15 cellular contexts compared by ENCODE assay signal in genomic region chr22:17872491-17872890, GRCh38.
DNase-seq lines count a peak whose midpoint lies in the region; ATAC-seq and TF ChIP-seq lines count a peak whose summit lies in the region.
"Had no signal": no experiment of that assay in that cellular context is flagged by ENCODE, and none has a peak within 500 bp of the region (broad histone marks: within the 10 kb centered on the region; RNA-seq: fewer than 3 reads in every experiment).

No MANE protein-coding gene starts in this region.

- H3K9me3 ChIP-seq in right atrium auricular region (no peaks in the 10 kb centered on the region), heart left ventricle (no peaks in the 10 kb centered on the region), mammary epithelial cell (replicated peaks; ENCODE audit: insufficient read depth, low read length) (no peaks in the 10 kb centered on the region)
- H3K9me3 ChIP-seq: BLaER1 had no signal

- WGBS in heart left ventricle, 4 donors = 80 to 87% (median 85%) methylated on average over 7 of the region's 7 CpGs
- WGBS in mammary epithelial cell (ENCODE audit: low coverage, missing lambda C conversion rate) = 15% methylated on average over 7 of the region's 7 CpGs

- no peak overlapping the region for H3K4me3 Mint-ChIP-seq in type B pancreatic cell
- H3K4me3 Mint-ChIP-seq: activated CD4-positive, alpha-beta memory T cell treated with anti-CD3 and anti-CD28 coated beads for 36 hours; activated T-cell treated with anti-CD3 and anti-CD28 coated beads, Interleukin-2, amount 50 U/mL, for 24 hours; immature natural killer cell; WTC11 had no signal

- CTCF ChIA-PET in mammary epithelial cell (lab: Charles Lee; ENCODE audit: low non-redundant PET) = interaction anchor here (0.5 to 0.7 kb wide), 2 partner anchors 100 to 203 kb away, joined by 3 to 6 read pairs; no protein-coding TSS in a partner anchor

- H3K27me3 ChIP-seq in right atrium auricular region (no peaks in the 10 kb centered on the region), heart left ventricle (no peaks in the 10 kb centered on the region), mammary epithelial cell (ENCODE audit: insufficient read depth, low read length) (no peaks in the 10 kb centered on the region), kidney epithelial cell (ENCODE audit: control insufficient read depth, insufficient read depth, low read length) (no peaks in the 10 kb centered on the region)
- H3K27me3 ChIP-seq: BLaER1 had no signal

- TF ChIP-seq CTCF in right atrium auricular region (IDR thresholded peaks at IDR 0.05) = no peak
- no peak for TF ChIP-seq CTCF in heart left ventricle (IDR thresholded peaks at IDR 0.05)
- no peak for TF ChIP-seq CTCF in mammary epithelial cell (conservative IDR thresholded peaks at IDR 0.05 in 1 of 2, IDR thresholded peaks at IDR 0.05 in 1 of 2; ENCODE audit: extremely low read depth in 1 of 2, insufficient read depth in 1 of 2, low read depth in 1 of 2, low read length in 2 of 2)
- TF ChIP-seq CTCF in kidney epithelial cell (IDR thresholded peaks at IDR 0.05; ENCODE audit: insufficient read depth, low read length, poor library complexity, severe bottlenecking) = no peak
- TF ChIP-seq CTCF in type B pancreatic cell (conservative IDR thresholded peaks at IDR 0.05) = no peak
- no peak for TF ChIP-seq CTCF in GM10266 (IDR thresholded peaks at IDR 0.05; ENCODE audit: control insufficient read depth, insufficient read depth, low read depth, missing control alignments)

- H3K36me3 ChIP-seq in right atrium auricular region = peaks cover 64% of the 10 kb centered on the region
- H3K36me3 ChIP-seq in heart left ventricle = peaks cover 0 to 80% (median 66%) of the 10 kb centered on the region in 9 donors
- H3K36me3 ChIP-seq in mammary epithelial cell (ENCODE audit: insufficient read depth, low read length) = peaks cover 26% of the 10 kb centered on the region
- no peaks in the 10 kb centered on the region for H3K36me3 ChIP-seq in kidney epithelial cell (ENCODE audit: control insufficient read depth, insufficient read depth, low read length)

- no peaks in the 10 kb centered on the region for H3K27me3 Mint-ChIP-seq in type B pancreatic cell
- H3K27me3 Mint-ChIP-seq: activated CD4-positive, alpha-beta memory T cell treated with anti-CD3 and anti-CD28 coated beads for 36 hours; activated T-cell treated with anti-CD3 and anti-CD28 coated beads, Interleukin-2, amount 50 U/mL, for 24 hours had no signal

- H3K4me1 ChIP-seq in right atrium auricular region (peaks cover 0 to 6% of the 10 kb centered on the region in 2 donors), heart left ventricle (peaks cover 0 to 32% (median 8%) of the 10 kb centered on the region in 12 donors), mammary epithelial cell (ENCODE audit: insufficient read depth, low read length) (peaks cover 16% of the 10 kb centered on the region)

- H2AFZ ChIP-seq in mammary epithelial cell (ENCODE audit: low read depth, low read length) = no peak overlapping the region

- peak overlapping the region; percentile 69 for H3K27ac Mint-ChIP-seq in type B pancreatic cell
- H3K27ac Mint-ChIP-seq: activated CD4-positive, alpha-beta memory T cell treated with anti-CD3 and anti-CD28 coated beads for 36 hours; activated T-cell treated with anti-CD3 and anti-CD28 coated beads, Interleukin-2, amount 50 U/mL, for 24 hours; immature natural killer cell; WTC11 had no signal

- no peak for DNase-seq in right atrium auricular region (ENCODE audit: low spot score)
- DNase-seq in heart left ventricle = no peak
- peak; percentile 97 for DNase-seq in mammary epithelial cell
- DNase-seq in kidney epithelial cell (ENCODE audit: low read depth) = peak; percentile 41
- DNase-seq in type B pancreatic cell (ENCODE audit: extremely low spot score, unreplicated experiment) = no peak
- no peak for DNase-seq in NCI-H2227 treated with DMSO at 0.1 percent for 48 hours (lab: John Stamatoyannopoulos, UW)
- DNase-seq in activated CD8-positive, alpha-beta memory T cell treated with anti-CD3 and anti-CD28 coated beads, Interleukin-2, amount 50 U/mL, for 4 hours = no peak
- no peak for DNase-seq in GM10266 (ENCODE audit: extremely low spot score)
- DNase-seq: activated CD4-positive, alpha-beta memory T cell treated with anti-CD3 and anti-CD28 coated beads for 36 hours; activated naive CD4-positive, alpha-beta T cell treated with Interleukin-2 at 50 U/mL for 16 hours; activated T-cell treated with anti-CD3 and anti-CD28 coated beads, Interleukin-2, amount 50 U/mL, for 24 hours; DMS153; immature natural killer cell had no signal

- in situ Hi-C loops in mammary epithelial cell (cut with MboI; ENCODE audit: low sequenced_read_pairs in 2 of 2) = no loop called here

- H4K20me1 ChIP-seq in mammary epithelial cell (ENCODE audit: insufficient read depth, low read length) = peaks cover 5% of the 10 kb centered on the region

- H3K79me2 ChIP-seq in mammary epithelial cell (ENCODE audit: insufficient read depth, low read length) = peaks cover 27% of the 10 kb centered on the region

- no peak for TF ChIP-seq POLR2A in heart left ventricle (IDR thresholded peaks at IDR 0.05)

- peak overlapping the region; percentile 3 for H3K4me2 ChIP-seq in mammary epithelial cell (ENCODE audit: insufficient read depth, low read depth, low read length)
- H3K4me2 ChIP-seq: BLaER1 had no signal

- BruUV-seq in mammary epithelial cell (replicated peaks; lab: Mats Ljungman, UMichigan) = no TSS peak

- no peak for ATAC-seq in heart left ventricle
- ATAC-seq: WTC11 had no signal

- H3K9me3 Mint-ChIP-seq in type B pancreatic cell = no peaks in the 10 kb centered on the region
- H3K9me3 Mint-ChIP-seq: activated CD4-positive, alpha-beta memory T cell treated with anti-CD3 and anti-CD28 coated beads for 36 hours; activated T-cell treated with anti-CD3 and anti-CD28 coated beads, Interleukin-2, amount 50 U/mL, for 24 hours; immature natural killer cell; WTC11 had no signal

- intact Hi-C loops in heart left ventricle (cut with DNase I) = no loop called here
- intact Hi-C loops in mammary epithelial cell (cut with micrococcal nuclease) = no loop called here

- H3K4me3 ChIP-seq in right atrium auricular region (no peak overlapping the region), heart left ventricle (no peak overlapping the region), mammary epithelial cell (replicated peaks in 1 of 3; ENCODE audit: insufficient read depth in 1 of 3, low read depth in 2 of 3, low read length in 3 of 3) (no peak overlapping the region), kidney epithelial cell (ENCODE audit: low read depth, low read length) (no peak overlapping the region)
- H3K4me3 ChIP-seq: BLaER1 had no signal

- peak overlapping the region; percentile 28 to 56 for H3K27ac ChIP-seq in right atrium auricular region
- H3K27ac ChIP-seq in heart left ventricle = peak overlapping the region in 6 of 12 donors; percentile 19 to 71 (median 42)
- no peak overlapping the region for H3K27ac ChIP-seq in mammary epithelial cell (ENCODE audit: insufficient read depth, low read depth, low read length)
- H3K27ac ChIP-seq: BLaER1 had no signal

- H3K36me3 Mint-ChIP-seq in type B pancreatic cell = peaks cover 9% of the 10 kb centered on the region

- no peak overlapping the region for H3K9ac ChIP-seq in mammary epithelial cell (ENCODE audit: insufficient read depth, low read length)
- H3K9ac ChIP-seq: BLaER1 had no signal

- peaks cover 1% of the 10 kb centered on the region for H3K4me1 Mint-ChIP-seq in type B pancreatic cell (ENCODE audit: unreplicated experiment)
- H3K4me1 Mint-ChIP-seq: WTC11 had no signal

- dilution Hi-C loops in mammary epithelial cell (cut with HindIII; ENCODE audit: low sequenced_read_pairs) = no loop called here

Comparison
In these comparisons a context has a peak if more than half of its experiments do, and no peak if none do; other contexts are left out.
1. DNase-seq: peak in mammary epithelial cell (single experiment) and kidney epithelial cell (single experiment); none in right atrium auricular region (single experiment), heart left ventricle (0 of 5), type B pancreatic cell (single experiment), NCI-H2227 treated with DMSO at 0.1 percent for 48 hours (single experiment), activated CD8-positive, alpha-beta memory T cell treated with anti-CD3 and anti-CD28 coated beads, Interleukin-2, amount 50 U/mL, for 4 hours (single experiment) and GM10266 (single experiment).